ENCODE assay signal across 10 cellular contexts in the genomic region with DNA sequence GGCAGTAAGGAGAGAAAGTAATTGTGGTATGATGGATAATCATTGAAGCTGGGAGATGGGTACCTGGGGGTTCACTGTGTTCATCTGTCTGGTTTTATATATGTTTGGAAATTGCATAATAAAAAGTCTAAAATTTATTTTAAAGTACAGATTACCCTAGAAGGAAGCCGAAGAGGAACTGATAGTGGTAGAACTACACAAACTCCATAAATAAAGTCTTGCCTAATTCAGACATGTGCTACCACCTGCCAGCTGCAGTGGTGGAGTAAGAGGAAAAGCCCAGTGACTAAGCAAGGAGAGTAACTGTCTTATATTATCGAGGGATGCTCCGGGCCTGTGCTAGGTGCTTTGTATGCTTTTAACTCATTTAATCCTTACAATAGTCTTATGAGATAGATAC.
DNase-seq lines count a peak whose midpoint lies in the region; ATAC-seq and TF ChIP-seq lines count a peak whose summit lies in the region.
"Had no signal": no experiment of that assay in that cellular context is flagged by ENCODE, and none has a peak within 500 bp of the region (broad histone marks: within the 10 kb centered on the region; RNA-seq: fewer than 3 reads in every experiment).

No MANE protein-coding gene starts in this region.

- peak overlapping the region; percentile 10; the same call in 1 of the 2 replicates for H3K9ac ChIP-seq in SU-DHL-6 (ENCODE audit: low read length)

- H2AFZ ChIP-seq in SU-DHL-6 (ENCODE audit: low read depth, low read length, severe bottlenecking) = no peak overlapping the region

- no peak for TF ChIP-seq CTCF in GM12864 (IDR thresholded peaks at IDR 0.05; ENCODE audit: low read depth, low read length, missing control alignments)
- no peak for TF ChIP-seq CTCF in SU-DHL-6 (IDR thresholded peaks at IDR 0.05; ENCODE audit: insufficient read depth, low read length, poor library complexity, severe bottlenecking)

- H3K4me2 ChIP-seq in SU-DHL-6 (ENCODE audit: low read depth, low read length, poor library complexity, severe bottlenecking) = peak overlapping the region; percentile 63

- peaks cover 23% of the 10 kb centered on the region for H3F3A ChIP-seq in SU-DHL-6 (ENCODE audit: insufficient read depth)

- no peaks in the 10 kb centered on the region for H3K79me2 ChIP-seq in SU-DHL-6 (ENCODE audit: insufficient read depth, low read length)

- peak; percentile 57 for DNase-seq in GM12864 (ENCODE audit: low read depth)
- no peak for DNase-seq in AG08395 (ENCODE audit: low spot score)
- no peak for DNase-seq in nucleus accumbens (lab: John Stamatoyannopoulos, UW)
- no peak for DNase-seq in stimulated activated CD4-positive, alpha-beta T cell treated with anti-CD3 and anti-CD28 coated beads, Interleukin-15, amount 100 ng/mL, for 24 hours
- DNase-seq: cerebellar nuclear complex, immature natural killer cell had no signal

- no peaks in the 10 kb centered on the region for H3K36me3 ChIP-seq in SU-DHL-6 (ENCODE audit: low read length)

- H3K9me2 ChIP-seq in SU-DHL-6 (replicated peaks; ENCODE audit: insufficient read depth, low read length) = no peaks in the 10 kb centered on the region

- no peaks in the 10 kb centered on the region for H3K9me3 ChIP-seq in SU-DHL-6 (ENCODE audit: insufficient read depth, low read length)

- no peaks in the 10 kb centered on the region for H4K20me1 ChIP-seq in SU-DHL-6 (ENCODE audit: low read depth, low read length)

- ATAC-seq in GM21423 (IDR thresholded peaks at IDR 0.05; ENCODE audit: unreplicated experiment) = peak; percentile 62
- ATAC-seq in HG03280 (IDR thresholded peaks at IDR 0.05; ENCODE audit: unreplicated experiment) = peak; percentile 60
- no peak for ATAC-seq in HG03045 (IDR thresholded peaks at IDR 0.05; ENCODE audit: unreplicated experiment)

- no peaks in the 10 kb centered on the region for H3K27me3 ChIP-seq in SU-DHL-6 (ENCODE audit: low read length)

- H3K27ac ChIP-seq in SU-DHL-6 (ENCODE audit: low read depth, low read length) = peak overlapping the region; percentile 63

- no peak overlapping the region for H3K4me3 ChIP-seq in GM12864 (ENCODE audit: low read depth, low read length)
- H3K4me3 ChIP-seq in SU-DHL-6 (ENCODE audit: insufficient read depth, low read length, poor library complexity, severe bottlenecking) = peak overlapping the region; percentile 9
